Comparison of ENCODE assay signal across 24 cellular contexts in genomic region chr10:71363936-71364335, GRCh38. TPM values are rescaled to one million over a fixed set of nuclear protein-coding genes. Genes with fewer than 3 reads are reported as not detected.
A peak's percentile ranks its signal among the peaks of the same experiment; 100 is the strongest.
DNase-seq lines count a peak whose midpoint lies in the region; ATAC-seq and TF ChIP-seq lines count a peak whose summit lies in the region.
"Had no signal": no experiment of that assay in that cellular context is flagged by ENCODE, and none has a peak within 500 bp of the region (broad histone marks: within the 10 kb centered on the region; RNA-seq: fewer than 3 reads in every experiment).

No MANE protein-coding gene starts in this region.

- no peaks in the 10 kb centered on the region; the same call in 2 of the 3 replicates for H3K9me3 Mint-ChIP-seq in GM23338
- H3K9me3 Mint-ChIP-seq in activated naive CD4-positive, alpha-beta T cell treated with anti-CD3 and anti-CD28 coated beads, Interleukin-2, amount 10 ng/mL, durations not matched to agents 7 days and 5 days = no peaks in the 10 kb centered on the region
- H3K9me3 Mint-ChIP-seq: activated naive CD8-positive, alpha-beta T cell treated with anti-CD3 and anti-CD28 coated beads, Interleukin-2, amount 50 U/mL, for 24 hours; natural killer cell had no signal

- H4K20me1 ChIP-seq in GM23338 (replicated peaks; ENCODE audit: insufficient read depth) = no peaks in the 10 kb centered on the region
- H4K20me1 ChIP-seq: BLaER1 had no signal

- no peaks in the 10 kb centered on the region for H3K4me1 ChIP-seq in GM23338 (ENCODE audit: insufficient read depth)
- H3K4me1 ChIP-seq in effector memory CD4-positive, alpha-beta T cell (ENCODE audit: control insufficient read depth, insufficient read depth, low read length, poor library complexity, severe bottlenecking) = no peaks in the 10 kb centered on the region
- H3K4me1 ChIP-seq: BLaER1, gastrocnemius medialis had no signal

- H3K36me3 ChIP-seq in GM23338 (ENCODE audit: insufficient read depth) = no peaks in the 10 kb centered on the region
- no peaks in the 10 kb centered on the region for H3K36me3 ChIP-seq in effector memory CD4-positive, alpha-beta T cell (ENCODE audit: control insufficient read depth, insufficient read depth, low read length)

- H3K27ac ChIP-seq in GM23338 (ENCODE audit: low read depth) (no peak overlapping the region), epithelial cell of prostate (peak overlapping the region; percentile 20)
- no peak overlapping the region for H3K27ac ChIP-seq in effector memory CD4-positive, alpha-beta T cell (ENCODE audit: insufficient read depth, low read length, poor library complexity, severe bottlenecking)
- H3K27ac ChIP-seq: BLaER1, gastrocnemius medialis, lower lobe of right lung had no signal

- H3K79me2 ChIP-seq in GM23338 (replicated peaks; ENCODE audit: insufficient read depth) = no peaks in the 10 kb centered on the region

- H3K4me3 Mint-ChIP-seq in GM23338 = no peak overlapping the region
- H3K4me3 Mint-ChIP-seq in activated naive CD4-positive, alpha-beta T cell treated with anti-CD3 and anti-CD28 coated beads, Interleukin-2, amount 10 ng/mL, durations not matched to agents 7 days and 5 days = no peak overlapping the region
- H3K4me3 Mint-ChIP-seq: activated naive CD8-positive, alpha-beta T cell treated with anti-CD3 and anti-CD28 coated beads, Interleukin-2, amount 50 U/mL, for 24 hours; natural killer cell had no signal

- no peaks in the 10 kb centered on the region for H3F3A ChIP-seq in GM23338 (replicated peaks; ENCODE audit: low read depth)

- H3K4me3 ChIP-seq in GM23338 = no peak overlapping the region
- no peak overlapping the region for H3K4me3 ChIP-seq in effector memory CD4-positive, alpha-beta T cell (ENCODE audit: insufficient read depth, low read depth, low read length, poor library complexity, severe bottlenecking)
- H3K4me3 ChIP-seq: BLaER1, gastrocnemius medialis, K562, lower lobe of right lung had no signal

- H2AFZ ChIP-seq in GM23338 = no peak overlapping the region

- CTCF ChIA-PET in activated naive CD4-positive, alpha-beta T cell treated with anti-CD3 and anti-CD28 coated beads, Interleukin-2, amount 10 ng/mL, durations not matched to agents 7 days and 5 days (lab: Charles Lee) = interaction anchor here (0.9 kb wide), 1 partner anchor 20 kb away, joined by 4 read pairs; no protein-coding TSS in a partner anchor

- H3K9me3 ChIP-seq in effector memory CD4-positive, alpha-beta T cell (ENCODE audit: control insufficient read depth, low read length) = no peaks in the 10 kb centered on the region
- H3K9me3 ChIP-seq: BLaER1, gastrocnemius medialis, lower lobe of right lung had no signal

- DNase-seq in DMS79 (lab: John Stamatoyannopoulos, UW) (peak; percentile 13), GM23338 (ENCODE audit: low spot score) (no peak), NCI-H2196 (lab: John Stamatoyannopoulos, UW; ENCODE audit: unreplicated experiment) (peak; percentile 49), epithelial cell of prostate (ENCODE audit: low read depth, low spot score) (no peak), NCI-H524 (lab: John Stamatoyannopoulos, UW) (no peak)
- no peak for DNase-seq in activated naive CD4-positive, alpha-beta T cell treated with anti-CD3 and anti-CD28 coated beads, Interleukin-2, amount 10 ng/mL, durations not matched to agents 7 days and 5 days
- DNase-seq in effector memory CD4-positive, alpha-beta T cell = no peak
- DNase-seq: activated CD4-positive, alpha-beta T cell treated with anti-CD3 and anti-CD28 coated beads, Interleukin-2, amount 50 U/mL, for 48 hours; activated naive CD8-positive, alpha-beta T cell treated with anti-CD3 and anti-CD28 coated beads, Interleukin-2, amount 50 U/mL, for 24 hours; activated T-cell treated with anti-CD3 and anti-CD28 coated beads, Interleukin-2, amount 50 U/mL, for 48 hours; gastrocnemius medialis; lower lobe of right lung; natural killer cell; NCI-H1436; NCI-H2171; NCI-H526 treated with DMSO at 0.1 percent for 48 hours; occipital lobe; Right ventricle myocardium superior; stimulated activated naive CD4-positive, alpha-beta T cell had no signal

- 0 out of 2 replicates have a peak overlapping the region, but pooled peaks have one; percentile 29 for H3K27ac Mint-ChIP-seq in GM23338
- H3K27ac Mint-ChIP-seq in activated naive CD4-positive, alpha-beta T cell treated with anti-CD3 and anti-CD28 coated beads, Interleukin-2, amount 10 ng/mL, durations not matched to agents 7 days and 5 days = no peak overlapping the region
- H3K27ac Mint-ChIP-seq: activated naive CD8-positive, alpha-beta T cell treated with anti-CD3 and anti-CD28 coated beads, Interleukin-2, amount 50 U/mL, for 24 hours; natural killer cell had no signal

- TF ChIP-seq CTCF in GM23338 (conservative IDR thresholded peaks at IDR 0.05; ENCODE audit: low read depth in 2 of 2) = no peak

- ATAC-seq in GM23338 (no peak), HG03460 (IDR thresholded peaks at IDR 0.05; ENCODE audit: unreplicated experiment) (no peak)
- ATAC-seq: activated CD4-positive, CD25-positive, alpha-beta regulatory T cell treated with anti-CD3 and anti-CD28 coated beads, Interleukin-2, amount 50 U/mL, for 24 hours; activated naive CD8-positive, alpha-beta T cell treated with anti-CD3 and anti-CD28 coated beads, Interleukin-2, amount 50 U/mL, for 24 hours; gastrocnemius medialis; K562; natural killer cell had no signal

- peaks cover 6% of the 10 kb centered on the region; the same call in 2 of the 3 replicates for H3K36me3 Mint-ChIP-seq in GM23338 (ENCODE audit: low read depth)
- H3K36me3 Mint-ChIP-seq in activated naive CD4-positive, alpha-beta T cell treated with anti-CD3 and anti-CD28 coated beads, Interleukin-2, amount 10 ng/mL, durations not matched to agents 7 days and 5 days = no peaks in the 10 kb centered on the region
- H3K36me3 Mint-ChIP-seq: natural killer cell had no signal

- no peak overlapping the region for H3K4me2 ChIP-seq in GM23338
- H3K4me2 ChIP-seq: BLaER1 had no signal

- peaks cover 10% of the 10 kb centered on the region for H3K4me1 Mint-ChIP-seq in GM23338
- no peaks in the 10 kb centered on the region for H3K4me1 Mint-ChIP-seq in activated naive CD4-positive, alpha-beta T cell treated with anti-CD3 and anti-CD28 coated beads, Interleukin-2, amount 10 ng/mL, durations not matched to agents 7 days and 5 days

- H3K27me3 ChIP-seq in GM23338 (ENCODE audit: insufficient read depth) = no peaks in the 10 kb centered on the region
- no peaks in the 10 kb centered on the region for H3K27me3 ChIP-seq in effector memory CD4-positive, alpha-beta T cell (replicated peaks; ENCODE audit: control insufficient read depth, insufficient read depth, low read length, poor library complexity, severe bottlenecking)
- H3K27me3 ChIP-seq: BLaER1, gastrocnemius medialis had no signal

- H3K9me2 ChIP-seq in GM23338 (ENCODE audit: insufficient read depth) = no peaks in the 10 kb centered on the region

- peaks cover 4% of the 10 kb centered on the region for H3K27me3 Mint-ChIP-seq in GM23338 (ENCODE audit: insufficient read depth, low read depth, poor library complexity)
- H3K27me3 Mint-ChIP-seq in activated naive CD4-positive, alpha-beta T cell treated with anti-CD3 and anti-CD28 coated beads, Interleukin-2, amount 10 ng/mL, durations not matched to agents 7 days and 5 days = peaks cover 9% of the 10 kb centered on the region
- H3K27me3 Mint-ChIP-seq: activated naive CD8-positive, alpha-beta T cell treated with anti-CD3 and anti-CD28 coated beads, Interleukin-2, amount 50 U/mL, for 24 hours had no signal

TF ChIP-seq in GM23338, 12 proteins besides CTCF, POLR2A, EP300 and RAD21 (continues in another document):
- TF ChIP-seq NANOG (IDR thresholded peaks at IDR 0.05; ENCODE audit: borderline replicate concordance) = no peak
- TF ChIP-seq REST (IDR thresholded peaks at IDR 0.05; ENCODE audit: unreplicated experiment) = no peak
- TF ChIP-seq STAT1 (IDR thresholded peaks at IDR 0.05; ENCODE audit: unreplicated experiment) = no peak
- no peak for TF ChIP-seq ZNF114 (CRISPR knock-in tag; IDR thresholded peaks at IDR 0.05)
- TF ChIP-seq EZH2phosphoT487 (IDR thresholded peaks at IDR 0.05; ENCODE audit: unreplicated experiment) = no peak
- TF ChIP-seq EZH2 (IDR thresholded peaks at IDR 0.05; ENCODE audit: low read depth, unreplicated experiment) = no peak
- TF ChIP-seq ZNF331 (CRISPR knock-in tag; IDR thresholded peaks at IDR 0.05; ENCODE audit: low read depth) = no peak

RNA-seq across cellular contexts. Expression of gene CDH23, which starts 32.8 kb away (rescaled TPM):
- total RNA-seq in GM23338 (2014; rRNA removed; shearing (Covaris generic)) = 4.3 and 6.2 TPM in 2 replicates
- 0.73 and 0.95 TPM in 2 replicates for polyA plus RNA-seq in GM23338 (2016; fragmentation: Nextera tagmentation; extraction: Ambion mirVana)
- total RNA-seq: M059J had no signal

RNA-seq across cellular contexts. Expression of gene SLC29A3, which starts 44.9 kb away (rescaled TPM):
- total RNA-seq in GM23338 (2014; rRNA removed; shearing (Covaris generic)) = 8.3 and 10.3 TPM in 2 replicates
- polyA plus RNA-seq in GM23338 (2016; fragmentation: Nextera tagmentation; extraction: Ambion mirVana) = 11.3 and 12.3 TPM in 2 replicates

Comparison
In these comparisons a context has a peak if more than half of its experiments do, and no peak if none do; other contexts are left out.
1. DNase-seq: peak in DMS79 (single experiment) and NCI-H2196 (single experiment); none in GM23338 (single experiment), epithelial cell of prostate (single experiment), NCI-H524 (0 of 2), activated naive CD4-positive, alpha-beta T cell treated with anti-CD3 and anti-CD28 coated beads, Interleukin-2, amount 10 ng/mL, durations not matched to agents 7 days and 5 days (single experiment) and effector memory CD4-positive, alpha-beta T cell (0 of 3).